Comparison of ENCODE assay signal across 14 cellular contexts in the genomic region with DNA sequence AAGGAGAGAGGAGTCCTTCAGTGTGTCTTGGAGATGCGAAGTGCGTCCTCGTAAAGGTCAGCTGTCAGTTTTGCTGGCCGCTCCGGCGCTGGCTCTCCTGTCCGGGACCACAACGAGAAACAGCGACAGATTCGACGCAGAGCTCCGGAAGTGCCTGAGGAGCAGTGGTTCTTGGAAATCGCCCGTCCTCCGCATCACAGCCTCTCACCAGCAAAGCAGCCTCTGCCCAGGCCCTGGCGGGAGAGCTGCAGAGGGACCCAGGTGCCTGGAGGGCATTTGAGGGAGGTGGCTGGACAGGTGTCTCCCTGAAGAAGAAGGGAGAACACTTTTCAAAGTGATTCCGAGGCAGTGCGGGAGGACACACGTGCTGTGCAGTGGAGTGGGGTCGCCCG. TPM values are rescaled to one million over a fixed set of nuclear protein-coding genes. Genes with fewer than 3 reads are reported as not detected.
DNase-seq lines count a peak whose midpoint lies in the region; ATAC-seq, FAIRE-seq and TF ChIP-seq lines count a peak whose summit lies in the region.
"Had no signal": no experiment of that assay in that cellular context is flagged by ENCODE, and none has a peak within 500 bp of the region (broad histone marks: within the 10 kb centered on the region; RNA-seq: fewer than 3 reads in every experiment).

No MANE protein-coding gene starts in this region.

- no peak overlapping the region for H3K4me3 ChIP-seq in astrocyte (ENCODE audit: insufficient read depth, low read depth, low read length)
- H3K4me3 ChIP-seq in neuronal stem cell (ENCODE audit: low read length in 2 of 2): no peak overlapping the region
- H3K4me3 ChIP-seq: A549, GM12878, GM23248 had no signal

- DNase-seq in GM20000 (ENCODE audit: low spot score): peak; percentile 34
- no peak for DNase-seq in astrocyte (ENCODE audit: low read depth)
- DNase-seq in neuronal stem cell (ENCODE audit: low spot score): no peak
- DNase-seq in stimulated activated naive B cell treated with anti-CD40 and anti-IgM and Interleukin-4, amounts not matched to agents 10 μg/mL and 1 μg/mL and 100 μg/mL, for 72 hours: no peak
- DNase-seq in GDM1 (lab: John Stamatoyannopoulos, UW): no peak
- no peak for DNase-seq in activated naive CD4-positive, alpha-beta T cell treated with Interleukin-2 at 50 U/mL for 16 hours
- DNase-seq: BE2C; CD4-positive, alpha-beta memory T cell; GM23248; H7 had no signal

- H2AFZ ChIP-seq in astrocyte (ENCODE audit: low read depth, low read length) (no peak overlapping the region), neuronal stem cell (ENCODE audit: low read length) (no peak overlapping the region)
- H2AFZ ChIP-seq: GM23248 had no signal

- H3K4me2 ChIP-seq in astrocyte (ENCODE audit: low read length) (no peak overlapping the region), neuronal stem cell (ENCODE audit: insufficient read depth, low read length, poor library complexity, severe bottlenecking) (no peak overlapping the region)
- H3K4me2 ChIP-seq: A549 had no signal

- H3K9me3 ChIP-seq in astrocyte (ENCODE audit: insufficient read depth, low read depth, low read length) (no peaks in the 10 kb centered on the region), neuronal stem cell (replicated peaks in 1 of 2; ENCODE audit: control insufficient read depth in 2 of 2, insufficient read depth in 1 of 2, low read depth in 1 of 2, low read length in 2 of 2) (no peaks in the 10 kb centered on the region)
- H3K9me3 ChIP-seq: A549, BE2C had no signal

- no peak overlapping the region for H2AK5ac ChIP-seq in neuronal stem cell (ENCODE audit: low read depth, low read length)

- H3K79me1 ChIP-seq in neuronal stem cell (ENCODE audit: low read depth, low read length): peaks cover 4% of the 10 kb centered on the region

- H3K36me3 ChIP-seq in astrocyte (ENCODE audit: insufficient read depth, low read length) (peaks cover 16% of the 10 kb centered on the region), neuronal stem cell (replicated peaks in 1 of 2; ENCODE audit: control insufficient read depth in 2 of 2, insufficient read depth in 2 of 2, low read length in 2 of 2) (peaks cover 41 to 88% of the 10 kb centered on the region in 2 donors)

- no peak for FAIRE-seq in astrocyte (lab: Jason Lieb, UNC)
- FAIRE-seq: A549, GM12878, GM18507 had no signal

- H3K36me3 Mint-ChIP-seq in astrocyte (ENCODE audit: low read depth, unreplicated experiment): peaks cover 14% of the 10 kb centered on the region
- peaks cover 44 to 46% of the 10 kb centered on the region in 2 donors for H3K36me3 Mint-ChIP-seq in stimulated activated naive B cell treated with anti-CD40 and anti-IgM and Interleukin-4, amounts not matched to agents 10 μg/mL and 1 μg/mL and 100 μg/mL, for 72 hours

- WGBS in neuronal stem cell (ENCODE audit: extremely low coverage in 2 of 2, insufficient read length in 2 of 2, insufficient replicate concordance in 1 of 2), 2 donors: no CpG with 5 or more reads among the region's 21 CpGs

- H3K4me3 Mint-ChIP-seq in astrocyte (ENCODE audit: unreplicated experiment): no peak overlapping the region
- H3K4me3 Mint-ChIP-seq in stimulated activated naive B cell treated with anti-CD40 and anti-IgM and Interleukin-4, amounts not matched to agents 10 μg/mL and 1 μg/mL and 100 μg/mL, for 72 hours: peak overlapping the region in 1 of 2 donors; percentile 22
- H3K4me3 Mint-ChIP-seq: CD4-positive, alpha-beta memory T cell had no signal

- TF ChIP-seq CTCF in GM20000 (IDR thresholded peaks at IDR 0.05; ENCODE audit: extremely low read depth, missing control alignments) (no peak), astrocyte (IDR thresholded peaks at IDR 0.05; ENCODE audit: insufficient read depth, low read depth, low read length) (no peak)

- H3K27ac ChIP-seq in astrocyte (ENCODE audit: low read depth, low read length): no peak overlapping the region
- H3K27ac ChIP-seq in neuronal stem cell (replicated peaks; ENCODE audit: low read length): no peak overlapping the region
- H3K27ac ChIP-seq: A549, C4-2B, GM23248 had no signal

- no peaks in the 10 kb centered on the region for H3K9me3 Mint-ChIP-seq in astrocyte (ENCODE audit: unreplicated experiment)
- H3K9me3 Mint-ChIP-seq in stimulated activated naive B cell treated with anti-CD40 and anti-IgM and Interleukin-4, amounts not matched to agents 10 μg/mL and 1 μg/mL and 100 μg/mL, for 72 hours: no peaks in the 10 kb centered on the region
- H3K9me3 Mint-ChIP-seq: CD4-positive, alpha-beta memory T cell had no signal

- no peak overlapping the region for H3K9ac ChIP-seq in astrocyte (ENCODE audit: low read length)
- H3K9ac ChIP-seq in neuronal stem cell (ENCODE audit: low read depth, low read length, poor library complexity): no peak overlapping the region
- H3K9ac ChIP-seq: GM23248 had no signal

- H3K18ac ChIP-seq in neuronal stem cell (ENCODE audit: low read length): no peak overlapping the region

- peak overlapping the region; percentile 48 for H2BK5ac ChIP-seq in neuronal stem cell (ENCODE audit: low read length)

- no peak overlapping the region for H4K8ac ChIP-seq in neuronal stem cell (ENCODE audit: low read depth, low read length)

- no peak overlapping the region for H2BK12ac ChIP-seq in neuronal stem cell (ENCODE audit: low read length)

- no peak overlapping the region for H3K23ac ChIP-seq in neuronal stem cell (ENCODE audit: low read depth, low read length, poor library complexity)

- H3K14ac ChIP-seq in neuronal stem cell (ENCODE audit: low read length): peak overlapping the region; percentile 82

- peaks cover 49% of the 10 kb centered on the region for H4K20me1 ChIP-seq in astrocyte (ENCODE audit: insufficient read depth, low read length)

- H3K27me3 Mint-ChIP-seq in astrocyte (ENCODE audit: low read depth, unreplicated experiment): no peaks in the 10 kb centered on the region
- no peaks in the 10 kb centered on the region for H3K27me3 Mint-ChIP-seq in stimulated activated naive B cell treated with anti-CD40 and anti-IgM and Interleukin-4, amounts not matched to agents 10 μg/mL and 1 μg/mL and 100 μg/mL, for 72 hours
- H3K27me3 Mint-ChIP-seq: CD4-positive, alpha-beta memory T cell had no signal

- H3K27ac Mint-ChIP-seq in astrocyte (ENCODE audit: unreplicated experiment): peak overlapping the region; percentile 34
- H3K27ac Mint-ChIP-seq in stimulated activated naive B cell treated with anti-CD40 and anti-IgM and Interleukin-4, amounts not matched to agents 10 μg/mL and 1 μg/mL and 100 μg/mL, for 72 hours: peak overlapping the region; percentile 25
- H3K27ac Mint-ChIP-seq: CD4-positive, alpha-beta memory T cell had no signal

- ATAC-seq in stimulated activated naive B cell treated with anti-CD40 and anti-IgM and Interleukin-4, amounts not matched to agents 10 μg/mL and 1 μg/mL and 100 μg/mL, for 72 hours (replicated peaks): no peak
- ATAC-seq: A549, GM12878 had no signal

- H3K4ac ChIP-seq in neuronal stem cell (ENCODE audit: low read length): no peak overlapping the region

- no peaks in the 10 kb centered on the region for H3K4me1 ChIP-seq in astrocyte (ENCODE audit: insufficient read depth, low read length)
- H3K4me1 ChIP-seq in neuronal stem cell (ENCODE audit: control insufficient read depth in 2 of 2, insufficient read depth in 1 of 2, low read depth in 1 of 2, low read length in 2 of 2): no peaks in the 10 kb centered on the region
- H3K4me1 ChIP-seq: A549, BE2C had no signal

- no peaks in the 10 kb centered on the region for H3K27me3 ChIP-seq in astrocyte (ENCODE audit: insufficient read depth, low read length)
- H3K27me3 ChIP-seq in neuronal stem cell (ENCODE audit: control insufficient read depth in 3 of 3, insufficient read depth in 3 of 3, low read depth in 1 of 3, low read length in 3 of 3): no peaks in the 10 kb centered on the region
- H3K27me3 ChIP-seq: BE2C had no signal

- H2BK120ac ChIP-seq in neuronal stem cell (ENCODE audit: low read depth, low read length): no peak overlapping the region

- peaks cover 13% of the 10 kb centered on the region for H3K79me2 ChIP-seq in astrocyte (ENCODE audit: insufficient read depth, low read length)

- H2BK15ac ChIP-seq in neuronal stem cell (ENCODE audit: low read length): no peak overlapping the region

- no peaks in the 10 kb centered on the region for H3K4me1 Mint-ChIP-seq in astrocyte (ENCODE audit: low read depth, unreplicated experiment)
- no peaks in the 10 kb centered on the region for H3K4me1 Mint-ChIP-seq in stimulated activated naive B cell treated with anti-CD40 and anti-IgM and Interleukin-4, amounts not matched to agents 10 μg/mL and 1 μg/mL and 100 μg/mL, for 72 hours

- no peak overlapping the region for H4K91ac ChIP-seq in neuronal stem cell (ENCODE audit: low read depth, low read length, poor library complexity)

RNA-seq across cellular contexts. Expression of a gene that starts 11.6 kb away (rescaled TPM):
- 70.7 and 75.6 TPM in 2 replicates for total RNA-seq in astrocyte
- 6.0 TPM for polyA plus RNA-seq in neuronal stem cell (2013, experiment 1 of 2)
- polyA plus RNA-seq in neuronal stem cell (2013, experiment 2 of 2): 6.1 TPM
